Comparison of ENCODE assay signal across 2 cellular contexts in genomic region chr3:194203482-194204035, GRCh38.
TF ChIP-seq lines count a peak whose summit lies in the region.

No MANE protein-coding gene starts in this region.

TF ChIP-seq in A549, 52 proteins besides CTCF, POLR2A, EP300 and RAD21 (continued from another document):
- TF ChIP-seq, protein P1, sequence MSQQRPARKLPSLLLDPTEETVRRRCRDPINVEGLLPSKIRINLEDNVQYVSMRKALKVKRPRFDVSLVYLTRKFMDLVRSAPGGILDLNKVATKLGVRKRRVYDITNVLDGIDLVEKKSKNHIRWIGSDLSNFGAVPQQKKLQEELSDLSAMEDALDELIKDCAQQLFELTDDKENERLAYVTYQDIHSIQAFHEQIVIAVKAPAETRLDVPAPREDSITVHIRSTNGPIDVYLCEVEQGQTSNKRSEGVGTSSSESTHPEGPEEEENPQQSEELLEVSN (IDR thresholded peaks at IDR 0.05; ENCODE audit: borderline replicate concordance, low read depth): no peak
- TF ChIP-seq CHD2 (IDR thresholded peaks at IDR 0.05; ENCODE audit: low read length, partially characterized antibody) (no peak), KDM5A (IDR thresholded peaks at IDR 0.05) (no peak), CBX2 (IDR thresholded peaks at IDR 0.05; ENCODE audit: borderline replicate concordance, low read depth) (no peak), HDAC2 (IDR thresholded peaks at IDR 0.05) (no peak), ZNF302 (CRISPR knock-in tag; IDR thresholded peaks at IDR 0.05) (no peak), RCOR1 (IDR thresholded peaks at IDR 0.05; ENCODE audit: low read depth, low read length) (no peak), HES2 (IDR thresholded peaks at IDR 0.05) (no peak)

TF ChIP-seq in GM23338, 12 proteins besides CTCF, POLR2A, EP300 and RAD21 (continued from another document):
- no peak for TF ChIP-seq ZNF114 (CRISPR knock-in tag; IDR thresholded peaks at IDR 0.05)
- TF ChIP-seq, protein P2, sequence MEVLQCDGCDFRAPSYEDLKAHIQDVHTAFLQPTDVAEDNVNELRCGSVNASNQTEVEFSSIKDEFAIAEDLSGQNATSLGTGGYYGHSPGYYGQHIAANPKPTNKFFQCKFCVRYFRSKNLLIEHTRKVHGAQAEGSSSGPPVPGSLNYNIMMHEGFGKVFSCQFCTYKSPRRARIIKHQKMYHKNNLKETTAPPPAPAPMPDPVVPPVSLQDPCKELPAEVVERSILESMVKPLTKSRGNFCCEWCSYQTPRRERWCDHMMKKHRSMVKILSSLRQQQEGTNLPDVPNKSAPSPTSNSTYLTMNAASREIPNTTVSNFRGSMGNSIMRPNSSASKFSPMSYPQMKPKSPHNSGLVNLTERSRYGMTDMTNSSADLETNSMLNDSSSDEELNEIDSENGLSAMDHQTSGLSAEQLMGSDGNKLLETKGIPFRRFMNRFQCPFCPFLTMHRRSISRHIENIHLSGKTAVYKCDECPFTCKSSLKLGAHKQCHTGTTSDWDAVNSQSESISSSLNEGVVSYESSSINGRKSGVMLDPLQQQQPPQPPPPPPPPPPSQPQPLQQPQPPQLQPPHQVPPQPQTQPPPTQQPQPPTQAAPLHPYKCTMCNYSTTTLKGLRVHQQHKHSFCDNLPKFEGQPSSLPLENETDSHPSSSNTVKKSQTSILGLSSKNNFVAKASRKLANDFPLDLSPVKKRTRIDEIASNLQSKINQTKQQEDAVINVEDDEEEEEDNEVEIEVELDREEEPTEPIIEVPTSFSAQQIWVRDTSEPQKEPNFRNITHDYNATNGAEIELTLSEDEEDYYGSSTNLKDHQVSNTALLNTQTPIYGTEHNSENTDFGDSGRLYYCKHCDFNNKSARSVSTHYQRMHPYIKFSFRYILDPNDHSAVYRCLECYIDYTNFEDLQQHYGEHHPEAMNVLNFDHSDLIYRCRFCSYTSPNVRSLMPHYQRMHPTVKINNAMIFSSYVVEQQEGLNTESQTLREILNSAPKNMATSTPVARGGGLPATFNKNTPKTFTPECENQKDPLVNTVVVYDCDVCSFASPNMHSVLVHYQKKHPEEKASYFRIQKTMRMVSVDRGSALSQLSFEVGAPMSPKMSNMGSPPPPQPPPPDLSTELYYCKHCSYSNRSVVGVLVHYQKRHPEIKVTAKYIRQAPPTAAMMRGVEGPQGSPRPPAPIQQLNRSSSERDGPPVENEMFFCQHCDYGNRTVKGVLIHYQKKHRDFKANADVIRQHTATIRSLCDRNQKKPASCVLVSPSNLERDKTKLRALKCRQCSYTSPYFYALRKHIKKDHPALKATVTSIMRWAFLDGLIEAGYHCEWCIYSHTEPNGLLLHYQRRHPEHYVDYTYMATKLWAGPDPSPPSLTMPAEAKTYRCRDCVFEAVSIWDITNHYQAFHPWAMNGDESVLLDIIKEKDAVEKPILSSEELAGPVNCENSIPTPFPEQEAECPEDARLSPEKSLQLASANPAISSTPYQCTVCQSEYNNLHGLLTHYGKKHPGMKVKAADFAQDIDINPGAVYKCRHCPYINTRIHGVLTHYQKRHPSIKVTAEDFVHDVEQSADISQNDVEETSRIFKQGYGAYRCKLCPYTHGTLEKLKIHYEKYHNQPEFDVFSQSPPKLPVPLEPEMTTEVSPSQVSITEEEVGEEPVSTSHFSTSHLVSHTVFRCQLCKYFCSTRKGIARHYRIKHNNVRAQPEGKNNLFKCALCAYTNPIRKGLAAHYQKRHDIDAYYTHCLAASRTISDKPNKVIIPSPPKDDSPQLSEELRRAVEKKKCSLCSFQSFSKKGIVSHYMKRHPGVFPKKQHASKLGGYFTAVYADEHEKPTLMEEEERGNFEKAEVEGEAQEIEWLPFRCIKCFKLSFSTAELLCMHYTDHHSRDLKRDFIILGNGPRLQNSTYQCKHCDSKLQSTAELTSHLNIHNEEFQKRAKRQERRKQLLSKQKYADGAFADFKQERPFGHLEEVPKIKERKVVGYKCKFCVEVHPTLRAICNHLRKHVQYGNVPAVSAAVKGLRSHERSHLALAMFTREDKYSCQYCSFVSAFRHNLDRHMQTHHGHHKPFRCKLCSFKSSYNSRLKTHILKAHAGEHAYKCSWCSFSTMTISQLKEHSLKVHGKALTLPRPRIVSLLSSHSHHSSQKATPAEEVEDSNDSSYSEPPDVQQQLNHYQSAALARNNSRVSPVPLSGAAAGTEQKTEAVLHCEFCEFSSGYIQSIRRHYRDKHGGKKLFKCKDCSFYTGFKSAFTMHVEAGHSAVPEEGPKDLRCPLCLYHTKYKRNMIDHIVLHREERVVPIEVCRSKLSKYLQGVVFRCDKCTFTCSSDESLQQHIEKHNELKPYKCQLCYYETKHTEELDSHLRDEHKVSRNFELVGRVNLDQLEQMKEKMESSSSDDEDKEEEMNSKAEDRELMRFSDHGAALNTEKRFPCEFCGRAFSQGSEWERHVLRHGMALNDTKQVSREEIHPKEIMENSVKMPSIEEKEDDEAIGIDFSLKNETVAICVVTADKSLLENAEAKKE (CRISPR knock-in tag; IDR thresholded peaks at IDR 0.05): no peak
